Comparison of ENCODE assay signal across 19 cellular contexts in the genomic region with DNA sequence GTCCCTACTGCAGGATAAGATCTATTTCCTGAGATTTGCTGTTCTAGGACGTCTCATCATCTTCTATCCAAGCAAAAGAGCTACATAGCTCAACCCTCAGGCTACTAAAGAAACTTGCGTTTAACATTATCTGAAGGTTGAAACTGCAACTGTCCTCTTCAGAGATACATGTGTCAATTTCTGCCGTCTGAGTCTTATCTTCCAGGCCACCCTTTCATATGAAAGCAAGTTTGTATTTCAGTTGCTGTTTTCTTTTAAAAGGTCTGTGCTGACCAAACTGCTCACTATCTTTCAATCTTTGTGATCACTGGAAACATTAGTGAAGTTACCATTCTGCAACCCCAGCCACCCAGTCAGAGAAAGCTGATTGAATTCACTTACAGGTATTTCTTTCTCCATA.
"Had no signal": no experiment of that assay in that cellular context is flagged by ENCODE, and none has a peak within 500 bp of the region (broad histone marks: within the 10 kb centered on the region; RNA-seq: fewer than 3 reads in every experiment).

No MANE protein-coding gene starts in this region.

- H3K27me3 ChIP-seq: foreskin keratinocyte, tibial artery, uterus had no signal

- H3K9me3 ChIP-seq: uterus had no signal

- FAIRE-seq: astrocyte, bronchial epithelial cell had no signal

- H3K4me1 ChIP-seq: foreskin keratinocyte, tibial artery, uterus had no signal

- H3K4me3 ChIP-seq: tibial artery, uterus had no signal

- H3K36me3 ChIP-seq: tibial artery, uterus had no signal

- ATAC-seq: activated T-helper 17 cell treated with anti-CD3 and anti-CD28 coated beads, Interleukin-2, amount 50 U/mL, for 72 hours; effector memory CD8-positive, alpha-beta T cell; foreskin keratinocyte; natural killer cell; stimulated activated effector memory CD8-positive, alpha-beta T cell treated with anti-CD3 and anti-CD28 coated beads, Interleukin-12 subunit alpha, Interleukin-12 subunit beta, amount 100 ng/mL, for 72 hours had no signal

- DNase-seq: activated CD4-positive, alpha-beta T cell treated with anti-CD3 and anti-CD28 coated beads for 1 hour; activated CD4-positive, alpha-beta T cell treated with anti-CD3 and anti-CD28 coated beads, Interleukin-2, amount 50 U/mL, for 4 hours; activated naive CD4-positive, alpha-beta T cell treated with anti-CD3 and anti-CD28 coated beads, Interleukin-2, amount 10 ng/mL, durations not matched to agents 7 days and 5 days; dermis blood vessel endothelial cell; effector memory CD8-positive, alpha-beta T cell; foreskin keratinocyte; head of caudate nucleus; immature natural killer cell; mesendoderm; natural killer cell; posterior cingulate gyrus; retina; tibial artery; uterus had no signal

- H3K27ac ChIP-seq: foreskin keratinocyte, tibial artery, uterus, VCaP had no signal
